Comparison of ENCODE assay signal across 1 cellular context in the genomic region with DNA sequence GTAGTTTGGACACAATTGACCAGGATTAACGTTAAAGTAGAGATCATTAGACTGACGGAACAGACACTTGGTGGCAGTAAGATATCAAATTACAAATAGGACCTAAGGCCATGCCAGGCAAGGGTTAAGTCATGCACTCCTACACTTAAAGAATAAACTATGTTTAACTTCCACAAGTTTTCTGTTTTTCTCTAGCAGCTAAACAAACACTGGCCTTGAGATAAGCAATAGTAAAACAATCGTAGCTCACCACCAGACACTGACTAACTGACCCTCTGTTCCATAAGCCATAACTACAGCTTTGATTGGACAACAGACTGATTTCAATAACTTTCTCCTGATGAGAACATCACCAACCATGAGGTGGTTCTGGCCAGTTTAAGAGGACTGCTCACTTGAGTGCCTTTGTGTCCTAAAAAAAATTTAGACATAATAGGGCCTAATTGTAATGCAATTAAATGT.
TF ChIP-seq lines count a peak whose summit lies in the region.

No MANE protein-coding gene starts in this region.

TF ChIP-seq in endothelial cell of umbilical vein, 7 proteins besides CTCF, POLR2A, EP300 and RAD21:
- peak; percentile 97 for TF ChIP-seq POLR2AphosphoS5 (IDR thresholded peaks at IDR 0.05; ENCODE audit: insufficient read depth, low read depth, low read length)
- TF ChIP-seq FOS (IDR thresholded peaks at IDR 0.05; ENCODE audit: borderline replicate concordance, insufficient read depth, low read length): peak; percentile 74
- TF ChIP-seq, protein P1, sequence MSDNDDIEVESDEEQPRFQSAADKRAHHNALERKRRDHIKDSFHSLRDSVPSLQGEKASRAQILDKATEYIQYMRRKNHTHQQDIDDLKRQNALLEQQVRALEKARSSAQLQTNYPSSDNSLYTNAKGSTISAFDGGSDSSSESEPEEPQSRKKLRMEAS (IDR thresholded peaks at IDR 0.05; ENCODE audit: insufficient read depth, insufficient read length): no peak
- TF ChIP-seq MYC (IDR thresholded peaks at IDR 0.05; ENCODE audit: low read depth, low read length): no peak
- TF ChIP-seq GATA2 (IDR thresholded peaks at IDR 0.05; ENCODE audit: insufficient read depth, insufficient read length, low read depth, low read length): peak; percentile 98
- no peak for TF ChIP-seq EZH2 (IDR thresholded peaks at IDR 0.05; ENCODE audit: borderline replicate concordance, low read depth, low read length, severe bottlenecking)
- TF ChIP-seq JUN (IDR thresholded peaks at IDR 0.05; ENCODE audit: borderline replicate concordance, insufficient read depth, insufficient read length, low read depth): peak; percentile 72
TF ChIP-seq in endothelial cell of umbilical vein: peak in this region for 4.
